Comparison of ENCODE assay signal across 17 cellular contexts in genomic region chr22:39024923-39025322, GRCh38. TPM values are rescaled to one million over a fixed set of nuclear protein-coding genes. Genes with fewer than 3 reads are reported as not detected.
DNase-seq lines count a peak whose midpoint lies in the region; ATAC-seq and TF ChIP-seq lines count a peak whose summit lies in the region.
"Had no signal": no experiment of that assay in that cellular context is flagged by ENCODE, and none has a peak within 500 bp of the region (broad histone marks: within the 10 kb centered on the region; RNA-seq: fewer than 3 reads in every experiment).

No MANE protein-coding gene starts in this region.

- no peak for TF ChIP-seq CTCF in natural killer cell (IDR thresholded peaks at IDR 0.05)

- no peak for ATAC-seq in natural killer cell
- ATAC-seq: A549 had no signal

- H3K36me3 Mint-ChIP-seq in activated T-cell treated with anti-CD3 and anti-CD28 coated beads, Interleukin-2, amount 50 U/mL, for 24 hours (ENCODE audit: low read depth), result peaks cover 69% of the 10 kb centered on the region
- no peaks in the 10 kb centered on the region for H3K36me3 Mint-ChIP-seq in natural killer cell

- no peak for DNase-seq in activated T-cell treated with anti-CD3 and anti-CD28 coated beads, Interleukin-2, amount 50 U/mL, for 24 hours
- DNase-seq in activated T-cell treated with anti-CD3 and anti-CD28 coated beads, Interleukin-2, amount 50 U/mL, for 48 hours, result no peak
- DNase-seq in RPMI8226 (peak; percentile 55), natural killer cell (no peak), mucosa of gallbladder (ENCODE audit: low spot score) (no peak), C1 segment of cervical spinal cord (lab: John Stamatoyannopoulos, UW) (no peak), NCI-H2029 (lab: John Stamatoyannopoulos, UW) (no peak)
- DNase-seq in activated effector memory CD4-positive, alpha-beta T cell treated with Interleukin-2 at 50 U/mL for 16 hours, result peak; percentile 18
- DNase-seq: activated CD4-positive, alpha-beta T cell treated with anti-CD3 and anti-CD28 coated beads for 48 hours; activated gamma-delta T cell; endodermal cell; GF-D8; NCI-H524 treated with DMSO at 0.1 percent for 48 hours; nephron progenitor cell; sigmoid colon had no signal

- intact Hi-C loops in natural killer cell (cut with micrococcal nuclease), result loop anchor here (5.0 kb wide), 2 partner anchors 37 to 57 kb away; no protein-coding TSS in a partner anchor

- H3K9me3 Mint-ChIP-seq in activated T-cell treated with anti-CD3 and anti-CD28 coated beads, Interleukin-2, amount 50 U/mL, for 24 hours, result no peaks in the 10 kb centered on the region
- H3K9me3 Mint-ChIP-seq in natural killer cell, result no peaks in the 10 kb centered on the region
- H3K9me3 Mint-ChIP-seq: endodermal cell, memory B cell, nephron progenitor cell had no signal

- H3K4me1 Mint-ChIP-seq in activated T-cell treated with anti-CD3 and anti-CD28 coated beads, Interleukin-2, amount 50 U/mL, for 24 hours (ENCODE audit: low read depth), result peaks cover 58% of the 10 kb centered on the region
- H3K4me1 Mint-ChIP-seq in natural killer cell, result peaks cover 24 to 58% of the 10 kb centered on the region in 2 donors

- peak overlapping the region; percentile 87 for H3K27ac Mint-ChIP-seq in activated T-cell treated with anti-CD3 and anti-CD28 coated beads, Interleukin-2, amount 50 U/mL, for 24 hours
- peak overlapping the region; percentile 76 to 79 for H3K27ac Mint-ChIP-seq in natural killer cell
- H3K27ac Mint-ChIP-seq: endodermal cell, memory B cell had no signal

- H3K4me3 Mint-ChIP-seq in activated T-cell treated with anti-CD3 and anti-CD28 coated beads, Interleukin-2, amount 50 U/mL, for 24 hours, result peak overlapping the region; percentile 90
- peak overlapping the region; percentile 40 for H3K4me3 Mint-ChIP-seq in natural killer cell
- H3K4me3 Mint-ChIP-seq: endodermal cell, memory B cell, nephron progenitor cell had no signal

- H3K27me3 Mint-ChIP-seq in activated T-cell treated with anti-CD3 and anti-CD28 coated beads, Interleukin-2, amount 50 U/mL, for 24 hours, result no peaks in the 10 kb centered on the region
- no peaks in the 10 kb centered on the region for H3K27me3 Mint-ChIP-seq in natural killer cell (ENCODE audit: low read depth in 2 of 2)
- H3K27me3 Mint-ChIP-seq: memory B cell had no signal

RNA-seq across cellular contexts. Expression of gene APOBEC3D, which starts 4.0 kb away (rescaled TPM):
- total RNA-seq in natural killer cell, result 10 to 100 TPM; 33.0 to 46.8 (median 37.9) TPM
- total RNA-seq in mucosa of gallbladder, result 8.4 TPM

RNA-seq across cellular contexts. Expression of gene APOBEC3C, which starts 10.9 kb away (rescaled TPM):
- total RNA-seq in natural killer cell, result 100 to 1,000 TPM; 144 to 168 (median 155) TPM
- total RNA-seq in mucosa of gallbladder, result 28.6 TPM

RNA-seq across cellular contexts. Expression of gene APOBEC3F, which starts 15.7 kb away (rescaled TPM):
- 10 to 100 TPM; 30.1 to 54.4 (median 41.0) TPM for total RNA-seq in natural killer cell
- 14.4 TPM for total RNA-seq in mucosa of gallbladder

RNA-seq across cellular contexts. Expression of gene APOBEC3B, which starts 42.8 kb away (rescaled TPM):
- total RNA-seq in natural killer cell (1 to 10 TPM; 1.7 to 2.3 (median 2.2) TPM), mucosa of gallbladder (1.8 TPM)

RNA-seq across cellular contexts. Expression of gene APOBEC3G, which starts 52.2 kb away (rescaled TPM):
- total RNA-seq in natural killer cell (100 to 1,000 TPM; 168 to 308 (median 237) TPM), mucosa of gallbladder (7.7 TPM)

Comparison
In these comparisons a context has a peak if more than half of its experiments do, and no peak if none do; other contexts are left out.
1. DNase-seq: peak in RPMI8226 (single experiment) and activated effector memory CD4-positive, alpha-beta T cell treated with Interleukin-2 at 50 U/mL for 16 hours (single experiment); none in activated T-cell treated with anti-CD3 and anti-CD28 coated beads, Interleukin-2, amount 50 U/mL, for 24 hours (single experiment), activated T-cell treated with anti-CD3 and anti-CD28 coated beads, Interleukin-2, amount 50 U/mL, for 48 hours (0 of 2), natural killer cell (single experiment), mucosa of gallbladder (single experiment), C1 segment of cervical spinal cord (0 of 14) and NCI-H2029 (single experiment).